11 cellular contexts compared by ENCODE assay signal in genomic region chr7:237385-237784, GRCh38. TPM values are rescaled to one million over a fixed set of nuclear protein-coding genes. Genes with fewer than 3 reads are reported as not detected.
"Had no signal": no experiment of that assay in that cellular context is flagged by ENCODE, and none has a peak within 500 bp of the region (broad histone marks: within the 10 kb centered on the region; RNA-seq: fewer than 3 reads in every experiment).

No MANE protein-coding gene starts in this region.

- FAIRE-seq: H1, H54 had no signal

- H3K4me3 Mint-ChIP-seq: GM23338, H9, HFFc6 had no signal

- H3K9me3 Mint-ChIP-seq: HFFc6 had no signal

- H3K4me3 ChIP-seq: GM23338 had no signal

- H3K9ac ChIP-seq: KMS-11 had no signal

- H3K4me1 Mint-ChIP-seq: GM23338, H9 had no signal

- H3K4me2 ChIP-seq: GM23338, KMS-11 had no signal

- H3K27ac Mint-ChIP-seq: GM23338, H9, HFFc6 had no signal

- ATAC-seq: GM23338 had no signal

- H2AFZ ChIP-seq: GM23338 had no signal

- H3K27ac ChIP-seq: HL-60, KMS-11 had no signal

- DNase-seq: H9, HCEC 1CT, HFFc6, Kasumi-1, KBM-7 had no signal

RNA-seq across cellular contexts. Expression of gene FOXL3, which starts 52.6 kb away (rescaled TPM):
- total RNA-seq: GM23338, H1, H9, HFFc6, HT1080 had no signal
- polyA plus RNA-seq: GM23338, H1 had no signal
